16 cellular contexts compared by ENCODE assay signal in genomic region chr14:102933618-102934231, GRCh38. TPM values are rescaled to one million over a fixed set of nuclear protein-coding genes. Genes with fewer than 3 reads are reported as not detected.
DNase-seq lines count a peak whose midpoint lies in the region; ATAC-seq and TF ChIP-seq lines count a peak whose summit lies in the region.
"Had no signal": no experiment of that assay in that cellular context is flagged by ENCODE, and none has a peak within 500 bp of the region (broad histone marks: within the 10 kb centered on the region; RNA-seq: fewer than 3 reads in every experiment).

No MANE protein-coding gene starts in this region.

- DNase-seq in Right ventricle myocardium inferior (ENCODE audit: missing footprints) (peak; percentile 35), Right ventricle myocardium superior (no peak), epidermal melanocyte (ENCODE audit: insufficient read length, low spot score) (peak; percentile 12), spleen (peak; percentile 56), glomerular visceral epithelial cell (ENCODE audit: extremely low spot score) (no peak), HEK293T (ENCODE audit: extremely low spot score) (no peak), left colon (no peak)
- DNase-seq: 8988T; CD4-positive, alpha-beta T cell; DMS53; KG1; NCI-H187 treated with DMSO at 0.1 percent for 48 hours; NCI-H226; NCI-H524 had no signal

- H3K4me3 ChIP-seq in OCI-LY1 (ENCODE audit: low read depth, low read length, poor library complexity, severe bottlenecking) (no peak overlapping the region), spleen (no peak overlapping the region)

- intact Hi-C loops in Right ventricle myocardium inferior (cut with DNase I): no loop called here
- intact Hi-C loops in Right ventricle myocardium superior (cut with DNase I): no loop called here
- intact Hi-C loops in spleen (cut with DNase I; ENCODE audit: low total_unique reads): no loop called here
- intact Hi-C loops in left colon (cut with DNase I, micrococcal nuclease): no loop called here

- TF ChIP-seq CTCF in OCI-LY1 (IDR thresholded peaks at IDR 0.05; ENCODE audit: low read length) (no peak), spleen (IDR thresholded peaks at IDR 0.05 in 8 of 11, conservative IDR thresholded peaks at IDR 0.05 in 3 of 11) (no peak)

- peak overlapping the region; percentile 99 for H3K27ac ChIP-seq in OCI-LY1 (ENCODE audit: low read depth, low read length, poor library complexity, severe bottlenecking)
- H3K27ac ChIP-seq in spleen: no peak overlapping the region

- peak overlapping the region; percentile 58 for H3K9ac ChIP-seq in OCI-LY1 (ENCODE audit: low read length)

- POLR2A ChIA-PET in HEK293T (lab: Yijun Ruan, JAX): no interaction called here

- WGBS in spleen, 5 donors: 78 to 92% (median 91%) methylated on average over 20 of the region's 20 CpGs

- no peaks in the 10 kb centered on the region for H3K36me3 ChIP-seq in OCI-LY1 (ENCODE audit: insufficient read depth, low read length)
- peaks cover 0 to 53% (median 20%) of the 10 kb centered on the region in 6 donors for H3K36me3 ChIP-seq in spleen

- no peak overlapping the region for H2AFZ ChIP-seq in OCI-LY1 (ENCODE audit: low read length)

- H3K4me2 ChIP-seq in OCI-LY1 (ENCODE audit: low read length): peak overlapping the region; percentile 49; the same call in 1 of the 2 replicates

- no peaks in the 10 kb centered on the region for H3K9me2 ChIP-seq in OCI-LY1 (ENCODE audit: low read depth, low read length)

- CTCF ChIA-PET in HEK293T (lab: Yijun Ruan, JAX): no interaction called here

- H3F3A ChIP-seq in OCI-LY1 (ENCODE audit: insufficient read depth, low read length): no peaks in the 10 kb centered on the region

- no peaks in the 10 kb centered on the region for H3K79me2 ChIP-seq in OCI-LY1 (ENCODE audit: insufficient read depth, low read length)

- no peaks in the 10 kb centered on the region for H4K20me1 ChIP-seq in OCI-LY1 (ENCODE audit: insufficient read depth, low read length)

- TF ChIP-seq POLR2A in spleen (IDR thresholded peaks at IDR 0.05): no peak

- H3K27me3 ChIP-seq in OCI-LY1 (ENCODE audit: insufficient read depth, low read length) (no peaks in the 10 kb centered on the region), spleen (replicated peaks in 1 of 7) (peaks cover 3 to 30% (median 23%) of the 10 kb centered on the region in 7 donors)

- ATAC-seq in Right ventricle myocardium inferior (no peak), Right ventricle myocardium superior (ENCODE audit: poor library complexity) (no peak), left colon (no peak)

- H3K9me3 ChIP-seq in OCI-LY1 (ENCODE audit: low read length): no peaks in the 10 kb centered on the region
- H3K9me3 ChIP-seq in spleen: no peaks in the 10 kb centered on the region

- peaks cover 89% of the 10 kb centered on the region for H3K4me1 ChIP-seq in OCI-LY1 (ENCODE audit: insufficient read depth, low read length, severe bottlenecking)
- peaks cover 7 to 28% (median 22%) of the 10 kb centered on the region in 6 donors for H3K4me1 ChIP-seq in spleen

TF ChIP-seq in HEK293T, 16 proteins besides CTCF, POLR2A, EP300 and RAD21:
- no peak for TF ChIP-seq SUZ12 (IDR thresholded peaks at IDR 0.05)
- TF ChIP-seq ZNF384 (IDR thresholded peaks at IDR 0.05): no peak
- no peak for TF ChIP-seq FOXA1 (IDR thresholded peaks at IDR 0.05)
- no peak for TF ChIP-seq PKNOX1 (IDR thresholded peaks at IDR 0.05)
- TF ChIP-seq HDGF (IDR thresholded peaks at IDR 0.05; ENCODE audit: borderline replicate concordance): no peak
- no peak for TF ChIP-seq NFRKB (IDR thresholded peaks at IDR 0.05)
- no peak for TF ChIP-seq CTBP1 (IDR thresholded peaks at IDR 0.05; ENCODE audit: borderline replicate concordance)
- TF ChIP-seq ELF4 (IDR thresholded peaks at IDR 0.05): no peak
- no peak for TF ChIP-seq LEF1 (IDR thresholded peaks at IDR 0.05; ENCODE audit: borderline replicate concordance)
- no peak for TF ChIP-seq FOXK2 (IDR thresholded peaks at IDR 0.05)
- no peak for TF ChIP-seq BHLHE40 (IDR thresholded peaks at IDR 0.05; ENCODE audit: borderline replicate concordance)
- no peak for TF ChIP-seq L3MBTL2 (conservative IDR thresholded peaks at IDR 0.05)
- no peak for TF ChIP-seq TARDBP (IDR thresholded peaks at IDR 0.05)
TF ChIP-seq in HEK293T: peak in this region for 0.

RNA-seq across cellular contexts. Expression of gene AMN, which starts 11.3 kb away (rescaled TPM):
- 0.14 TPM for total RNA-seq in Right ventricle myocardium inferior
- not detected for total RNA-seq in Right ventricle myocardium superior
- 1 to 10 TPM in 6 of 7 donors, under 1 TPM in 1; 0.65 to 3.0 (median 2.4) TPM for total RNA-seq in spleen
- polyA plus RNA-seq in spleen: 1 to 10 TPM; 1.6 to 2.2 (median 2.1) TPM
- total RNA-seq in left colon: 100 to 1,000 TPM; 186 to 331 TPM
- total RNA-seq: H4 had no signal

Comparison
In these comparisons a context has a peak if more than half of its experiments do, and no peak if none do; other contexts are left out.
1. DNase-seq: peak in Right ventricle myocardium inferior (single experiment), epidermal melanocyte (single experiment) and spleen (single experiment); none in Right ventricle myocardium superior (single experiment), glomerular visceral epithelial cell (single experiment), HEK293T (single experiment) and left colon (0 of 2).
2. RNA of gene AMN, which starts 11.3 kb away (total RNA-seq): 186 to 331 TPM in left colon; 0.65 to 3.0 TPM in spleen, 0.14 TPM in Right ventricle myocardium inferior (single experiment) and not detected in Right ventricle myocardium superior (single experiment); every median in the first group is over 10 times any median in the second.